8 cellular contexts compared by ENCODE assay signal in the genomic region with DNA sequence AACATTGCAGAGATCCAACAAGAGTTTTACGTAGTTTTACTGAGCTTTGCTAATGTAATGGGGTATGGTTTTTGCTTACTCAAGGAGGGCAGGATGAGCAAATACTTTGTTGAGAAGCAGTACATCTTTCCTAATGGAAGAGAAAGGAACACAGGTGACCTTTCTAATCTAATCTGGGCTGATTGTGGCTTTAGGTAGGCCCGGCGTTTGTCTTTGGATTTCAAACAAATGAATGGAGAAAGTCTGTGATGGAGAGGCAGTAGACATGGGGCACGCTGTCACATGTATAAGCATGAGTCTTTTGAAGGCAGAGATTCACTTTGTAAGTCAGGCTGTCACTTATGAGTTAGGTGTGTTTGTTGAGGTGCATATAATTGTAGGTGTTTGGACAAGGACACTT. TPM values are rescaled to one million over a fixed set of nuclear protein-coding genes. Genes with fewer than 3 reads are reported as not detected.
A peak's percentile ranks its signal among the peaks of the same experiment; 100 is the strongest.
DNase-seq lines count a peak whose midpoint lies in the region; ATAC-seq and TF ChIP-seq lines count a peak whose summit lies in the region.

No MANE protein-coding gene starts in this region.

- H3K4me1 Mint-ChIP-seq in T-helper 1 cell treated with Interleukin-12 subunit alpha and Interleukin-12 subunit beta and Interleukin-4 antibody, amounts not matched to agents 30 μg/mL and 1 μg/mL, for 36 hours (ENCODE audit: low read depth) = peaks cover 29% of the 10 kb centered on the region
- H3K4me1 Mint-ChIP-seq in activated T-helper 2 cell treated with anti-CD3 and anti-CD28 coated beads, Interferon-gamma antibody, Interleukin-2, Interleukin-4, amounts not matched to agents 10 μg/mL and 5 μg/mL and 100 μg/mL, durations not matched to agents 14 hours and 24 hours and 36 hours (ENCODE audit: low read depth) = peaks cover 21% of the 10 kb centered on the region
- peaks cover 15% of the 10 kb centered on the region for H3K4me1 Mint-ChIP-seq in glutamatergic neuron (ENCODE audit: low read depth, unreplicated experiment)
- peaks cover 36 to 66% of the 10 kb centered on the region in 2 donors for H3K4me1 Mint-ChIP-seq in stimulated activated naive B cell treated with anti-CD40 and anti-IgM and Interleukin-4, amounts not matched to agents 10 μg/mL and 1 μg/mL and 100 μg/mL, for 72 hours

- ATAC-seq in stimulated activated naive B cell treated with anti-CD40 and anti-IgM and Interleukin-4, amounts not matched to agents 10 μg/mL and 1 μg/mL and 100 μg/mL, for 72 hours (replicated peaks) = no peak
- no peak for ATAC-seq in GM21786 (IDR thresholded peaks at IDR 0.05; ENCODE audit: unreplicated experiment)

- CTCF ChIA-PET in RWPE1 (lab: Yijun Ruan, JAX) = interaction anchor here (0.6 kb wide), 1 partner anchor 27 kb away, joined by 3 read pairs; a partner anchor contains a TSS

- H3K27ac Mint-ChIP-seq in T-helper 1 cell treated with Interleukin-12 subunit alpha and Interleukin-12 subunit beta and Interleukin-4 antibody, amounts not matched to agents 30 μg/mL and 1 μg/mL, for 36 hours = peak overlapping the region; percentile 88
- H3K27ac Mint-ChIP-seq in activated T-helper 2 cell treated with anti-CD3 and anti-CD28 coated beads, Interferon-gamma antibody, Interleukin-2, Interleukin-4, amounts not matched to agents 10 μg/mL and 5 μg/mL and 100 μg/mL, durations not matched to agents 14 hours and 24 hours and 36 hours = peak overlapping the region; percentile 24
- no peak overlapping the region for H3K27ac Mint-ChIP-seq in glutamatergic neuron (ENCODE audit: unreplicated experiment)
- H3K27ac Mint-ChIP-seq in stimulated activated naive B cell treated with anti-CD40 and anti-IgM and Interleukin-4, amounts not matched to agents 10 μg/mL and 1 μg/mL and 100 μg/mL, for 72 hours = no peak overlapping the region

- H3K4me3 Mint-ChIP-seq in T-helper 1 cell treated with Interleukin-12 subunit alpha and Interleukin-12 subunit beta and Interleukin-4 antibody, amounts not matched to agents 30 μg/mL and 1 μg/mL, for 36 hours = peak overlapping the region; percentile 88
- H3K4me3 Mint-ChIP-seq in activated T-helper 2 cell treated with anti-CD3 and anti-CD28 coated beads, Interferon-gamma antibody, Interleukin-2, Interleukin-4, amounts not matched to agents 10 μg/mL and 5 μg/mL and 100 μg/mL, durations not matched to agents 14 hours and 24 hours and 36 hours (ENCODE audit: low read depth) = peak overlapping the region; percentile 83
- peak overlapping the region; percentile 92 for H3K4me3 Mint-ChIP-seq in glutamatergic neuron (ENCODE audit: unreplicated experiment)
- peak overlapping the region; percentile 39 to 58 for H3K4me3 Mint-ChIP-seq in stimulated activated naive B cell treated with anti-CD40 and anti-IgM and Interleukin-4, amounts not matched to agents 10 μg/mL and 1 μg/mL and 100 μg/mL, for 72 hours

- H3K36me3 Mint-ChIP-seq in T-helper 1 cell treated with Interleukin-12 subunit alpha and Interleukin-12 subunit beta and Interleukin-4 antibody, amounts not matched to agents 30 μg/mL and 1 μg/mL, for 36 hours (ENCODE audit: low read depth) = peaks cover 3% of the 10 kb centered on the region
- H3K36me3 Mint-ChIP-seq in activated T-helper 2 cell treated with anti-CD3 and anti-CD28 coated beads, Interferon-gamma antibody, Interleukin-2, Interleukin-4, amounts not matched to agents 10 μg/mL and 5 μg/mL and 100 μg/mL, durations not matched to agents 14 hours and 24 hours and 36 hours (ENCODE audit: low read depth) = peaks cover 20% of the 10 kb centered on the region
- H3K36me3 Mint-ChIP-seq in glutamatergic neuron (ENCODE audit: unreplicated experiment) = no peaks in the 10 kb centered on the region
- H3K36me3 Mint-ChIP-seq in stimulated activated naive B cell treated with anti-CD40 and anti-IgM and Interleukin-4, amounts not matched to agents 10 μg/mL and 1 μg/mL and 100 μg/mL, for 72 hours = peaks cover 12 to 15% of the 10 kb centered on the region in 2 donors

- TF ChIP-seq CTCF in glutamatergic neuron (IDR thresholded peaks at IDR 0.05; ENCODE audit: partially characterized antibody, unreplicated experiment) = no peak
- TF ChIP-seq CTCF in RWPE1 (conservative IDR thresholded peaks at IDR 0.05; ENCODE audit: low read depth) = no peak

- DNase-seq in T-helper 1 cell (no peak), glutamatergic neuron (no peak), NCI-H446 (lab: John Stamatoyannopoulos, UW) (no peak), RWPE1 (ENCODE audit: low spot score) (no peak)
- no peak for DNase-seq in activated T-helper 2 cell treated with anti-CD3 and anti-CD28 coated beads, Interferon-gamma antibody, Interleukin-2, Interleukin-4, amounts not matched to agents 10 μg/mL and 5 μg/mL and 100 μg/mL, durations not matched to agents 14 hours and 24 hours and 36 hours (ENCODE audit: low spot score)
- DNase-seq in stimulated activated naive B cell treated with anti-CD40 and anti-IgM and Interleukin-4, amounts not matched to agents 10 μg/mL and 1 μg/mL and 100 μg/mL, for 72 hours = no peak

- intact Hi-C loops in activated T-helper 2 cell treated with anti-CD3 and anti-CD28 coated beads, Interferon-gamma antibody, Interleukin-2, Interleukin-4, amounts not matched to agents 10 μg/mL and 5 μg/mL and 100 μg/mL, durations not matched to agents 14 hours and 24 hours and 36 hours (cut with micrococcal nuclease) = loop anchor here (10.0 kb wide), 1 partner anchor 689 kb away; no protein-coding TSS in a partner anchor

- no peaks in the 10 kb centered on the region for H3K27me3 Mint-ChIP-seq in T-helper 1 cell treated with Interleukin-12 subunit alpha and Interleukin-12 subunit beta and Interleukin-4 antibody, amounts not matched to agents 30 μg/mL and 1 μg/mL, for 36 hours (ENCODE audit: low read depth)
- no peaks in the 10 kb centered on the region for H3K27me3 Mint-ChIP-seq in activated T-helper 2 cell treated with anti-CD3 and anti-CD28 coated beads, Interferon-gamma antibody, Interleukin-2, Interleukin-4, amounts not matched to agents 10 μg/mL and 5 μg/mL and 100 μg/mL, durations not matched to agents 14 hours and 24 hours and 36 hours (ENCODE audit: low read depth)
- peaks cover 9% of the 10 kb centered on the region for H3K27me3 Mint-ChIP-seq in glutamatergic neuron (ENCODE audit: unreplicated experiment)
- no peaks in the 10 kb centered on the region for H3K27me3 Mint-ChIP-seq in stimulated activated naive B cell treated with anti-CD40 and anti-IgM and Interleukin-4, amounts not matched to agents 10 μg/mL and 1 μg/mL and 100 μg/mL, for 72 hours

- no peaks in the 10 kb centered on the region for H3K9me3 Mint-ChIP-seq in T-helper 1 cell treated with Interleukin-12 subunit alpha and Interleukin-12 subunit beta and Interleukin-4 antibody, amounts not matched to agents 30 μg/mL and 1 μg/mL, for 36 hours
- no peaks in the 10 kb centered on the region for H3K9me3 Mint-ChIP-seq in activated T-helper 2 cell treated with anti-CD3 and anti-CD28 coated beads, Interferon-gamma antibody, Interleukin-2, Interleukin-4, amounts not matched to agents 10 μg/mL and 5 μg/mL and 100 μg/mL, durations not matched to agents 14 hours and 24 hours and 36 hours
- peaks cover 4% of the 10 kb centered on the region for H3K9me3 Mint-ChIP-seq in glutamatergic neuron (ENCODE audit: unreplicated experiment)
- H3K9me3 Mint-ChIP-seq in stimulated activated naive B cell treated with anti-CD40 and anti-IgM and Interleukin-4, amounts not matched to agents 10 μg/mL and 1 μg/mL and 100 μg/mL, for 72 hours = peaks cover 0 to 2% of the 10 kb centered on the region in 2 donors

- POLR2A ChIA-PET in RWPE1 (lab: Yijun Ruan, JAX; ENCODE audit: low non-redundant PET) = no interaction called here

- no peak overlapping the region for H3K27ac ChIP-seq in RWPE1

RNA-seq across cellular contexts. Expression of gene PLEKHM2, which starts 1.7 kb away (rescaled TPM):
- total RNA-seq in activated T-helper 2 cell treated with anti-CD3 and anti-CD28 coated beads, Interferon-gamma antibody, Interleukin-2, Interleukin-4, amounts not matched to agents 10 μg/mL and 5 μg/mL and 100 μg/mL, durations not matched to agents 14 hours and 24 hours and 36 hours = 55.9 and 61.6 TPM in 2 replicates
- 66.9 TPM for total RNA-seq in glutamatergic neuron (ENCODE audit: unreplicated experiment)

RNA-seq across cellular contexts. Expression of gene SLC25A34, which starts 50.2 kb away (rescaled TPM):
- total RNA-seq in activated T-helper 2 cell treated with anti-CD3 and anti-CD28 coated beads, Interferon-gamma antibody, Interleukin-2, Interleukin-4, amounts not matched to agents 10 μg/mL and 5 μg/mL and 100 μg/mL, durations not matched to agents 14 hours and 24 hours and 36 hours = 1.1 and 1.6 TPM in 2 replicates
- 4.1 TPM for total RNA-seq in glutamatergic neuron (ENCODE audit: unreplicated experiment)

RNA-seq across cellular contexts. Expression of gene TMEM82, which starts 56.5 kb away (rescaled TPM):
- total RNA-seq in activated T-helper 2 cell treated with anti-CD3 and anti-CD28 coated beads, Interferon-gamma antibody, Interleukin-2, Interleukin-4, amounts not matched to agents 10 μg/mL and 5 μg/mL and 100 μg/mL, durations not matched to agents 14 hours and 24 hours and 36 hours = not detected in 2 replicates
- not detected for total RNA-seq in glutamatergic neuron (ENCODE audit: unreplicated experiment)

Comparison
In these comparisons a context has a peak if more than half of its experiments do, and no peak if none do; other contexts are left out.
1. H3K27ac Mint-ChIP-seq: peak in T-helper 1 cell treated with Interleukin-12 subunit alpha and Interleukin-12 subunit beta and Interleukin-4 antibody, amounts not matched to agents 30 μg/mL and 1 μg/mL, for 36 hours (single experiment) and activated T-helper 2 cell treated with anti-CD3 and anti-CD28 coated beads, Interferon-gamma antibody, Interleukin-2, Interleukin-4, amounts not matched to agents 10 μg/mL and 5 μg/mL and 100 μg/mL, durations not matched to agents 14 hours and 24 hours and 36 hours (single experiment); none in glutamatergic neuron (single experiment) and stimulated activated naive B cell treated with anti-CD40 and anti-IgM and Interleukin-4, amounts not matched to agents 10 μg/mL and 1 μg/mL and 100 μg/mL, for 72 hours (single experiment).
2. Peak in every context shown above with its lines, with median percentiles within 50 percentile points of each other: H3K4me3 Mint-ChIP-seq.